1 cellular context compared by ENCODE assay signal in genomic region chr3:32568953-32569352, GRCh38.
TF ChIP-seq lines count a peak whose summit lies in the region.

No MANE protein-coding gene starts in this region.

TF ChIP-seq in H1, 55 proteins besides CTCF, POLR2A, EP300 and RAD21 (continued from another document):
- TF ChIP-seq JUN (IDR thresholded peaks at IDR 0.05; ENCODE audit: low read depth, low read length): no peak
- TF ChIP-seq TCF12 (IDR thresholded peaks at IDR 0.05; ENCODE audit: low read depth, low read length): no peak
- TF ChIP-seq CHD2 (IDR thresholded peaks at IDR 0.05; ENCODE audit: low read length): no peak
- no peak for TF ChIP-seq CHD1 (IDR thresholded peaks at IDR 0.05; ENCODE audit: low read depth, low read length)
